ENCODE assay signal across 27 cellular contexts in the genomic region with DNA sequence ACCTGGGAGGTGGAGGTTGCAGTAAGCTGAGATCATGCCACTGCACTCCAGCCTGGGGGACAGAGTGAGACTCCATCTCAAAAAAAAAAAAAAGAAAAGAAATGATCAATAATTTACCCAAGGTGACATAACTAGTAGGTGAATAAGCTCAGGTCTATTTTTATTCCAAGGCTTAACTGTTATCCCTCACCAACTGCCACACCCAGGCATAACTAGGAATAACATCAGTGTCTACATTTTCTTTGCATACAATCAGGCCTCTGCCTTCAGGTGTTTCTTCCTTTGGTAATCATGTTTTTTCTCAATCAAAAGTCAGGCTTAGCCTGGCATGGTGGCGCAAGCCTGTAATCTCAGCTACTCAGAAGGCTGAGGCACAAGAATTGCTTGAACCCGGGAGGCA.
"Had no signal": no experiment of that assay in that cellular context is flagged by ENCODE, and none has a peak within 500 bp of the region (broad histone marks: within the 10 kb centered on the region; RNA-seq: fewer than 3 reads in every experiment).

No MANE protein-coding gene starts in this region.

- H3K36me3 ChIP-seq: heart right ventricle, neutrophil, pancreas, right atrium auricular region, stomach, tibial artery had no signal

- H3K27me3 Mint-ChIP-seq: memory B cell, type B pancreatic cell had no signal

- DNase-seq: central memory CD4-positive, alpha-beta T cell; dorsolateral prefrontal cortex; effector CD4-positive, alpha-beta T cell; endodermal cell; erythroblast; foreskin melanocyte; glutamatergic neuron; heart right ventricle; natural killer cell; pancreas; stimulated activated CD4-positive, alpha-beta T cell treated with anti-CD3 and anti-CD28 coated beads, Interleukin-12 subunit alpha, Interleukin-12 subunit beta, amount 100 ng/mL, for 4 hours; stimulated activated CD4-positive, alpha-beta T cell treated with anti-CD3 and anti-CD28 coated beads, Interleukin-1b, Interleukin-23, amount 100 ng/mL, for 48 hours; stimulated activated CD4-positive, alpha-beta T cell treated with anti-CD3 and anti-CD28 coated beads, Interleukin-4, amount 100 ng/mL, for 1 hour; stimulated activated CD8-positive, alpha-beta memory T cell treated with anti-CD3 and anti-CD28 coated beads, Interleukin-4, amount 100 ng/mL, for 48 hours; stimulated activated naive CD4-positive, alpha-beta T cell treated with Interleukin-2 at 50 U/mL for 16 hours; stomach; tibial artery had no signal

- H3K9me3 ChIP-seq: heart right ventricle, neutrophil, pancreas, right atrium auricular region, stomach, tibial artery had no signal

- H3K4me3 Mint-ChIP-seq: endodermal cell, memory B cell, natural killer cell, type B pancreatic cell had no signal

- FAIRE-seq: colon, keratinocyte, pancreas had no signal

- H3K36me3 Mint-ChIP-seq: natural killer cell, type B pancreatic cell had no signal

- ATAC-seq: heart right ventricle, left lobe of liver, natural killer cell, pancreas, sciatic nerve had no signal

- H3K4me1 Mint-ChIP-seq: endodermal cell had no signal

- H3K27ac Mint-ChIP-seq: endodermal cell, memory B cell, natural killer cell had no signal

- H3K4me3 ChIP-seq: dorsolateral prefrontal cortex, heart right ventricle, lung, pancreas, right atrium auricular region, smooth muscle cell, stomach, tibial artery had no signal

- H3K4me2 ChIP-seq: smooth muscle cell had no signal

- H3K27me3 ChIP-seq: dorsolateral prefrontal cortex, heart right ventricle, neutrophil, pancreas, right atrium auricular region, stomach, tibial artery had no signal

- H3K27ac ChIP-seq: dorsolateral prefrontal cortex, heart right ventricle, neutrophil, pancreas, right atrium auricular region, stomach, tibial artery had no signal

- H3K9me3 Mint-ChIP-seq: endodermal cell, memory B cell, natural killer cell, type B pancreatic cell had no signal
